In the genomic region with DNA sequence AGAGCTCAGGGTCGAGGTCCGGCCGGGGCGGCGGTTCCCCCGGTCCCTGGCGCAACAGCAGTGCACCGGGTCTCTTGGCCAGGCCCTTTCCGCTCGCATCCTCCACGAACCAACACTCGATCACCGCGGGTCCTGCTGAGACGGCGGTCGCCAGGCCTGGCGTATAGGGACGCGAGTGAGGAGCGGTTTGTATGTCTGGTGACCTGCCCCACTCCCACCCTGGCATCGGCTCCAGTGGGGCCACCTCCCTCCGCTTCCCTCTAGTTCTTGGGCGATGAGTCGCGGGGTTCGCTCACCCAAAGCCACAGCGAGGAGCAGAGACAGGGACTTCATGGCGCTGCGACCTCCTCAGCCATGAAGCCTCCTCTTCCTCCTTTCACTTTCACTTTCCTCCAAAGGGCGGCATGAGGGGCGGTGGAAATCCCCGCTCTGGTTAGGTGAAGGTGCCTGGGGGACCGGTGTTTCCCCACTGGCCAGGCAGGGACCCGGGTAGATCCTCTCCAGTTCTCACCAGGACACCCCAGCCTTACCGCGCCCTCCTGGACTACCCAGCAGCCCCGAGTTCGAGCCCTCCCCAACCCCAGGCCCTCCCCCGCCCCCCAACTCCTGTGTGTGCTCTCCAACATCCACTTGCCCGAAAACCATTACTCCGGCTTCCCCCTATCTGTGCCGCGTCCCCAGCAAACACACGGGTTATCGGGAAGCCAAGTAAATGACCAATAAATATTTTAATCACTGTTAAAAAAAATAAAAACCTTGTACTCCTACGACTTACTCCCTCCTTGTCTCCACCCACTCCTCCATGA, we compare ENCODE assay signal across 8 cellular contexts. TPM values are rescaled to one million over a fixed set of nuclear protein-coding genes. Genes with fewer than 3 reads are reported as not detected.
DNase-seq lines count a peak whose midpoint lies in the region; ATAC-seq and TF ChIP-seq lines count a peak whose summit lies in the region.

Gene TAPBP, minus strand, starts transcription at position 370 of the 806 bp plus-strand sequence. Its CDS starts 37 bp downstream, at position 333.

- under 1% methylated on average over 45 of the region's 47 CpGs for WGBS in HUES64
- WGBS in tibial nerve, 2 donors = 0 to 1% methylated on average over 36 to 46 of the region's 47 CpGs

- H3K4me2 ChIP-seq in BLaER1 (peak within 1 kb of the TSS; percentile 96), parathyroid adenoma (ENCODE audit: low read length) (peak within 1 kb of the TSS; percentile 100)

- POLR2A ChIA-PET in T-cell (lab: Charles Lee) = interaction anchor here (0.6 to 1.5 kb wide), 2 partner anchors 31 to 103 kb away, joined by 4 read pairs; no protein-coding TSS in a partner anchor

- DNase-seq in T-cell = peak; percentile 57 to 89 (median 84)
- peak; percentile 88 for DNase-seq in activated naive CD8-positive, alpha-beta T cell treated with anti-CD3 and anti-CD28 coated beads, Interleukin-2, amount 50 U/mL, for 24 hours
- DNase-seq in cardiac septum (ENCODE audit: low spot score) = peak; percentile 80
- peak; percentile 36 to 40 for DNase-seq in tibial nerve (ENCODE audit: low spot score in 2 of 2)

- H2AFZ ChIP-seq in parathyroid adenoma = peak within 1 kb of the TSS; percentile 91

- peak in 1 of 2 donors; percentile 75 for TF ChIP-seq EP300 in tibial nerve (IDR thresholded peaks at IDR 0.05)

- peaks cover 15% of the 10 kb centered on the region for H3K36me3 Mint-ChIP-seq in T-cell
- H3K36me3 Mint-ChIP-seq in activated naive CD8-positive, alpha-beta T cell treated with anti-CD3 and anti-CD28 coated beads, Interleukin-2, amount 50 U/mL, for 24 hours (ENCODE audit: low read depth) = peaks cover 31% of the 10 kb centered on the region

- CTCF ChIA-PET in T-cell (lab: Charles Lee) = no interaction called here

- intact Hi-C loops in cardiac septum (cut with DNase I) = no loop called here

- TF ChIP-seq CTCF in parathyroid adenoma (IDR thresholded peaks at IDR 0.05) (peak; percentile 11), tibial nerve (IDR thresholded peaks at IDR 0.05) (no peak)

- H3K9me3 Mint-ChIP-seq in T-cell = no peaks in the 10 kb centered on the region
- no peaks in the 10 kb centered on the region for H3K9me3 Mint-ChIP-seq in activated naive CD8-positive, alpha-beta T cell treated with anti-CD3 and anti-CD28 coated beads, Interleukin-2, amount 50 U/mL, for 24 hours

- H3K4me3 Mint-ChIP-seq in T-cell = peak within 1 kb of the TSS; percentile 98 to 100 (median 99)
- peak within 1 kb of the TSS; percentile 95 for H3K4me3 Mint-ChIP-seq in activated naive CD8-positive, alpha-beta T cell treated with anti-CD3 and anti-CD28 coated beads, Interleukin-2, amount 50 U/mL, for 24 hours

- H3K27ac ChIP-seq in BLaER1 (peak within 1 kb of the TSS; percentile 95), HUES64 (ENCODE audit: low read depth, low read length) (no peak within 1 kb of the TSS; the same call in 1 of the 2 replicates), parathyroid adenoma (peak within 1 kb of the TSS; percentile 96), tibial nerve (peak within 1 kb of the TSS; percentile 85 to 98 (median 95))

- peak within 1 kb of the TSS; percentile 94 for H3K9ac ChIP-seq in BLaER1
- H3K9ac ChIP-seq in HUES64 (ENCODE audit: low read depth, low read length) = peak within 1 kb of the TSS; percentile 74
- peak within 1 kb of the TSS; percentile 75 for H3K9ac ChIP-seq in parathyroid adenoma

- H3K27me3 Mint-ChIP-seq in T-cell = no peaks in the 10 kb centered on the region
- H3K27me3 Mint-ChIP-seq in activated naive CD8-positive, alpha-beta T cell treated with anti-CD3 and anti-CD28 coated beads, Interleukin-2, amount 50 U/mL, for 24 hours = no peaks in the 10 kb centered on the region

- H4K20me1 ChIP-seq in BLaER1 = peaks cover 66% of the 10 kb centered on the region

- TF ChIP-seq POLR2A in tibial nerve (IDR thresholded peaks at IDR 0.05) = peak; percentile 28 to 49

- peak; percentile 35 for ATAC-seq in GM19372 (IDR thresholded peaks at IDR 0.05; ENCODE audit: low read depth, unreplicated experiment)
- ATAC-seq in T-cell (replicated peaks in 1 of 4) = peak; percentile 46 to 68 (median 50)
- ATAC-seq in activated naive CD8-positive, alpha-beta T cell treated with anti-CD3 and anti-CD28 coated beads, Interleukin-2, amount 50 U/mL, for 24 hours = peak; percentile 78

- H3K36me3 ChIP-seq in BLaER1 (peaks cover 45% of the 10 kb centered on the region), HUES64 (ENCODE audit: insufficient read depth, low read length) (peaks cover 7% of the 10 kb centered on the region), parathyroid adenoma (ENCODE audit: control insufficient read depth, insufficient read depth, low read length) (no peaks in the 10 kb centered on the region), tibial nerve (peaks cover 0 to 29% (median 4%) of the 10 kb centered on the region in 3 donors)

- H3K4me1 ChIP-seq in BLaER1 = peaks cover 55% of the 10 kb centered on the region
- H3K4me1 ChIP-seq in HUES64 (ENCODE audit: insufficient read depth, low read length) = peaks cover 9% of the 10 kb centered on the region
- peaks cover 25% of the 10 kb centered on the region for H3K4me1 ChIP-seq in parathyroid adenoma
- peaks cover 0 to 62% (median 33%) of the 10 kb centered on the region in 4 donors for H3K4me1 ChIP-seq in tibial nerve

- peak within 1 kb of the TSS; percentile 97 to 98 for H3K27ac Mint-ChIP-seq in T-cell
- peak within 1 kb of the TSS; percentile 97 for H3K27ac Mint-ChIP-seq in activated naive CD8-positive, alpha-beta T cell treated with anti-CD3 and anti-CD28 coated beads, Interleukin-2, amount 50 U/mL, for 24 hours

- peak within 1 kb of the TSS; percentile 96 for H3K4me3 ChIP-seq in BLaER1
- H3K4me3 ChIP-seq in HUES64 (ENCODE audit: low read length) = peak within 1 kb of the TSS; percentile 92
- H3K4me3 ChIP-seq in parathyroid adenoma (ENCODE audit: low read depth, low read length) = peak within 1 kb of the TSS; percentile 94
- H3K4me3 ChIP-seq in tibial nerve = peak within 1 kb of the TSS; percentile 68 to 88 (median 78)

- no peaks in the 10 kb centered on the region for H3K27me3 ChIP-seq in BLaER1
- H3K27me3 ChIP-seq in HUES64 (ENCODE audit: insufficient read depth, low read length) = no peaks in the 10 kb centered on the region
- no peaks in the 10 kb centered on the region for H3K27me3 ChIP-seq in parathyroid adenoma (ENCODE audit: control insufficient read depth, insufficient read depth, low read length)
- H3K27me3 ChIP-seq in tibial nerve = no peaks in the 10 kb centered on the region

- peaks cover 8% of the 10 kb centered on the region for H3K79me2 ChIP-seq in parathyroid adenoma

- peaks cover 63 to 68% (median 65%) of the 10 kb centered on the region in 3 donors for H3K4me1 Mint-ChIP-seq in T-cell
- peaks cover 65% of the 10 kb centered on the region for H3K4me1 Mint-ChIP-seq in activated naive CD8-positive, alpha-beta T cell treated with anti-CD3 and anti-CD28 coated beads, Interleukin-2, amount 50 U/mL, for 24 hours

- no peaks in the 10 kb centered on the region for H3K9me3 ChIP-seq in BLaER1
- no peaks in the 10 kb centered on the region for H3K9me3 ChIP-seq in HUES64 (ENCODE audit: insufficient read depth, low read depth, low read length)
- H3K9me3 ChIP-seq in parathyroid adenoma (ENCODE audit: control insufficient read depth, low read length) = no peaks in the 10 kb centered on the region
- no peaks in the 10 kb centered on the region for H3K9me3 ChIP-seq in tibial nerve

RNA-seq across cellular contexts. Expression of gene TAPBP, which starts in this region (rescaled TPM):
- polyA plus RNA-seq in HUES64 (2013, experiment 1 of 2) = 9.8 TPM
- 14.5 TPM for polyA plus RNA-seq in HUES64 (2013, experiment 2 of 2)
- total RNA-seq in T-cell = 100 to 1,000 TPM; 224 to 271 (median 254) TPM
- 85.8 TPM for total RNA-seq in cardiac septum
- total RNA-seq in tibial nerve = 10 to 100 TPM; 71.2 to 91.8 (median 89.7) TPM

Comparison
In these comparisons a context has a peak if more than half of its experiments do, and no peak if none do; other contexts are left out.
1. DNase-seq: peak in every context shown above with its lines; median percentile 88 in activated naive CD8-positive, alpha-beta T cell treated with anti-CD3 and anti-CD28 coated beads, Interleukin-2, amount 50 U/mL, for 24 hours; 84 in T-cell; 80 in cardiac septum; 38 in tibial nerve.